8 cellular contexts compared by ENCODE assay signal in the genomic region with DNA sequence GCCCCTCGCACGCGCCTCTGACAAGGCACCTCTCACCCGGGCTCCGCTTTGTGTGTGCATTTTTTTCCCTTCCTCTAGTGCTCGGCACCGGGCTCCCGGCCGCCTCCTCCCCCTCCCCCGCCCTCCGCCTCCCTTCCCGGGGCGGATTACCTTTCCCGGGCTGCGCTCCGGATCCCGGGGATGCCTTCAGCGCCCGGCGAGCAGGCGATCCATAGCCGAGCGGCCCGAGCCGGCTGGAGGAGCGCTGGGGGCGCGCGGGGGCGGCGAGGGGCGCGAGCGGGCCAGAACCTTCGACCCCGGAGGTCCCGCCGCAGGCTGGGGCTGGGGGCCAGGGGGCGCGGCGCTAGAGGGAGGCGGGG. TPM values are rescaled to one million over a fixed set of nuclear protein-coding genes. Genes with fewer than 3 reads are reported as not detected.
DNase-seq lines count a peak whose midpoint lies in the region; ATAC-seq and TF ChIP-seq lines count a peak whose summit lies in the region.

No MANE protein-coding gene starts in this region.

- no peaks in the 10 kb centered on the region for H3K36me3 ChIP-seq in CD8-positive, alpha-beta T cell (ENCODE audit: insufficient read depth, low read length)
- H3K36me3 ChIP-seq in HUES6 (ENCODE audit: control insufficient read depth, insufficient read depth, low read length), result no peaks in the 10 kb centered on the region

- no peak overlapping the region for H3K4me3 ChIP-seq in CD8-positive, alpha-beta T cell (ENCODE audit: low read depth, low read length)
- H3K4me3 ChIP-seq in HUES6 (ENCODE audit: low read depth, low read length), result peak overlapping the region; percentile 78
- peak overlapping the region; percentile 49 to 84 (median 75) for H3K4me3 ChIP-seq in dorsolateral prefrontal cortex

- peaks cover 12% of the 10 kb centered on the region for H3K27me3 ChIP-seq in CD8-positive, alpha-beta T cell (ENCODE audit: insufficient read depth, low read length)
- peaks cover 52% of the 10 kb centered on the region for H3K27me3 ChIP-seq in HUES6 (ENCODE audit: control insufficient read depth, insufficient read depth, low read length)
- peaks cover 0 to 20% (median 0%) of the 10 kb centered on the region in 45 donors for H3K27me3 ChIP-seq in dorsolateral prefrontal cortex

- H3K36me3 Mint-ChIP-seq in CD8-positive, alpha-beta T cell, result no peaks in the 10 kb centered on the region

- H3K27me3 Mint-ChIP-seq in CD8-positive, alpha-beta T cell (ENCODE audit: low read depth), result peaks cover 45% of the 10 kb centered on the region

- no peak overlapping the region for H3K27ac Mint-ChIP-seq in CD8-positive, alpha-beta T cell

- ATAC-seq in CD8-positive, alpha-beta T cell, result peak; percentile 14
- peak; percentile 15 for ATAC-seq in GM19452 (IDR thresholded peaks at IDR 0.05; ENCODE audit: unreplicated experiment)

- H3K9ac ChIP-seq in HUES6 (ENCODE audit: low read length), result peak overlapping the region; percentile 73

- intact Hi-C loops in CD8-positive, alpha-beta T cell (cut with DNase I, micrococcal nuclease), result no loop called here
- intact Hi-C loops in dorsolateral prefrontal cortex (cut with DNase I), result loop anchor here in 1 of 2 donors (10.0 kb wide), 3 partner anchors 101 to 269 kb away; no protein-coding TSS in a partner anchor

- DNase-seq in CD8-positive, alpha-beta T cell, result no peak
- DNase-seq in dorsolateral prefrontal cortex (peak in 6 of 10 donors; percentile 31 to 54 (median 38)), midbrain (lab: John Stamatoyannopoulos, UW) (peak; percentile 16), ureter (ENCODE audit: low spot score) (peak; percentile 45), NCI-H2107 treated with DMSO at 0.1 percent for 48 hours (lab: John Stamatoyannopoulos, UW; ENCODE audit: unreplicated experiment) (no peak), dedifferentiated amniotic fluid mesenchymal stem cell (ENCODE audit: extremely low spot score) (no peak)

- no peak for TF ChIP-seq CTCF in CD8-positive, alpha-beta T cell (IDR thresholded peaks at IDR 0.05)
- TF ChIP-seq CTCF in dorsolateral prefrontal cortex (IDR thresholded peaks at IDR 0.05 in 54 of 56, conservative IDR thresholded peaks at IDR 0.05 in 2 of 56; ENCODE audit: low read depth in 1 of 56, partially characterized antibody in 56 of 56), result no peak

- CTCF ChIA-PET in CD8-positive, alpha-beta T cell (lab: Charles Lee), result no interaction called here

- no peaks in the 10 kb centered on the region for H3K4me1 ChIP-seq in CD8-positive, alpha-beta T cell (ENCODE audit: insufficient read depth, low read length)
- H3K4me1 ChIP-seq in HUES6 (ENCODE audit: control insufficient read depth, insufficient read depth, low read length), result peaks cover 7% of the 10 kb centered on the region

- H3K27ac ChIP-seq in CD8-positive, alpha-beta T cell (ENCODE audit: low read depth, low read length), result no peak overlapping the region
- H3K27ac ChIP-seq in HUES6 (ENCODE audit: low read depth, low read length), result no peak overlapping the region
- peak overlapping the region in 58 of 59 donors; percentile 20 to 95 (median 90) for H3K27ac ChIP-seq in dorsolateral prefrontal cortex

- peak overlapping the region; percentile 74 for H3K4me3 Mint-ChIP-seq in CD8-positive, alpha-beta T cell

- peaks cover 6% of the 10 kb centered on the region for H3K4me1 Mint-ChIP-seq in CD8-positive, alpha-beta T cell (ENCODE audit: low read depth)

- POLR2A ChIA-PET in CD8-positive, alpha-beta T cell (lab: Charles Lee), result no interaction called here

- H3K9me3 Mint-ChIP-seq in CD8-positive, alpha-beta T cell, result no peaks in the 10 kb centered on the region

- H3K9me3 ChIP-seq in CD8-positive, alpha-beta T cell (ENCODE audit: low read length), result no peaks in the 10 kb centered on the region
- no peaks in the 10 kb centered on the region for H3K9me3 ChIP-seq in HUES6 (ENCODE audit: control insufficient read depth, insufficient read depth, low read depth, low read length)

RNA-seq across cellular contexts. Expression of a gene that starts 0.3 kb away (rescaled TPM):
- total RNA-seq in CD8-positive, alpha-beta T cell, result under 1 TPM; 0.76 to 0.81 TPM
- total RNA-seq in dorsolateral prefrontal cortex (10 to 100 TPM; 12.5 to 52.0 (median 29.4) TPM), ureter (77.2 TPM)

Comparison
In these comparisons a context has a peak if more than half of its experiments do, and no peak if none do; other contexts are left out.
1. DNase-seq: peak in dorsolateral prefrontal cortex (6 of 10), midbrain (single experiment) and ureter (single experiment); none in CD8-positive, alpha-beta T cell (0 of 7), NCI-H2107 treated with DMSO at 0.1 percent for 48 hours (single experiment) and dedifferentiated amniotic fluid mesenchymal stem cell (single experiment).
2. H3K27ac ChIP-seq: peak in dorsolateral prefrontal cortex (58 of 59); none in CD8-positive, alpha-beta T cell (single experiment) and HUES6 (single experiment).
3. RNA of a gene that starts 0.3 kb away (total RNA-seq): 77.2 TPM in ureter (single experiment) and 12.5 to 52.0 TPM in dorsolateral prefrontal cortex; 0.76 to 0.81 TPM in CD8-positive, alpha-beta T cell; every median in the first group is over 4 times any median in the second.